ENCODE assay signal across 10 cellular contexts in the genomic region with DNA sequence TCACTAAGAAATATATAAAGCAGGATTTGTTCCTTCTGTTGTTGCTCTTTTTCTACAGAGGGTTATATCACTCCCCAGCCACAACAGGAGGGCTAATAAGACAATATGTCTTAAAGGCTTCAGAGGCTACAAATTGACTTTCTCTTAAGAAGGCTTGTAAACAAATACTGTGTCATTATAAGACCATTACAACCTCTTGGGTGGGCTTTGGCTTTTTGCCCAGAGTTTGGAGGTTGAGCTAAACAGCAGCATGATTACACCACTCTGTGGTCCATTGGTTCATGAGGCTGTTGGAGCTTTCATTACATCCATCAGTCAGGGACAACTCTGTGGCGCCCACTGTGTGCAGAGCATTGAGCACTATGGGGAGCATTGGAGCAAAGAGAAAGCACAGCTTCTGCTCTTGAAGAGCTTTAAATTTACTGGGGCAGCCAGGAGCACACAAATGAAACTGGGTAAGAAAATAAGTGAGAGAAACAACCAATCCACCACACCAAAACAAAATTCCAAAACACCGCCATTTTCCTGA.
"Had no signal": no experiment of that assay in that cellular context is flagged by ENCODE, and none has a peak within 500 bp of the region (broad histone marks: within the 10 kb centered on the region; RNA-seq: fewer than 3 reads in every experiment).

No MANE protein-coding gene starts in this region.

- DNase-seq: activated naive CD4-positive, alpha-beta T cell treated with anti-CD3 and anti-CD28 coated beads, Interleukin-2, amount 10 ng/mL, durations not matched to agents 7 days and 5 days; effector CD4-positive, alpha-beta T cell; kidney; pancreas; stimulated activated CD4-positive, alpha-beta T cell treated with anti-CD3 and anti-CD28 coated beads, Interleukin-4, amount 100 ng/mL, for 1 hour; stimulated activated CD8-positive, alpha-beta memory T cell treated with anti-CD3 and anti-CD28 coated beads, Interleukin-4, amount 100 ng/mL, for 48 hours; stimulated activated naive CD8-positive, alpha-beta T cell treated with anti-CD3 and anti-CD28 coated beads, Interleukin-15, Interleukin-2, amounts not matched to agents 100 U/mL and 50 U/mL, for 24 hours had no signal

- H3K36me3 ChIP-seq: gastroesophageal sphincter, pancreas had no signal

- ATAC-seq: activated CD4-positive, CD25-positive, alpha-beta regulatory T cell treated with anti-CD3 and anti-CD28 coated beads, Interleukin-2, amount 50 U/mL, for 24 hours; gastroesophageal sphincter; pancreas; stimulated activated naive CD8-positive, alpha-beta T cell treated with anti-CD3 and anti-CD28 coated beads, Interleukin-15, Interleukin-2, amounts not matched to agents 100 U/mL and 50 U/mL, for 24 hours had no signal

- H3K27ac ChIP-seq: coronary artery, gastroesophageal sphincter, pancreas had no signal

- H3K4me3 ChIP-seq: coronary artery, gastroesophageal sphincter, pancreas had no signal

- H3K4me1 ChIP-seq: gastroesophageal sphincter, pancreas had no signal

- H3K9me3 ChIP-seq: gastroesophageal sphincter, pancreas had no signal
